9 cellular contexts compared by ENCODE assay signal in genomic region chr9:80646211-80646610, GRCh38.
"Had no signal": no experiment of that assay in that cellular context is flagged by ENCODE, and none has a peak within 500 bp of the region (broad histone marks: within the 10 kb centered on the region; RNA-seq: fewer than 3 reads in every experiment).

No MANE protein-coding gene starts in this region.

- H3K27ac ChIP-seq: HL-60, KMS-11 had no signal

- H3K9ac ChIP-seq: KMS-11 had no signal

- FAIRE-seq: HepG2, HTR-8/SVneo, K562 had no signal

- ATAC-seq: HepG2, K562 had no signal

- H3K4me3 Mint-ChIP-seq: IgD-negative memory B cell had no signal

- H3K27ac Mint-ChIP-seq: IgD-negative memory B cell had no signal

- H3K4me3 ChIP-seq: K562 had no signal

- H3K27me3 Mint-ChIP-seq: IgD-negative memory B cell had no signal

- H3K4me2 ChIP-seq: KMS-11 had no signal

- DNase-seq: IMR-90, KBM-7, KG1 had no signal
